8 cellular contexts compared by ENCODE assay signal in genomic region chr19:507286-508203, GRCh38. TPM values are rescaled to one million over a fixed set of nuclear protein-coding genes. Genes with fewer than 3 reads are reported as not detected.
A peak's percentile ranks its signal among the peaks of the same experiment; 100 is the strongest.
DNase-seq lines count a peak whose midpoint lies in the region; ATAC-seq and TF ChIP-seq lines count a peak whose summit lies in the region.

TSS of gene TPGS1 (plus strand) at chr19:507497. CDS start at chr19:507507, 10 bp downstream.

- peak within 1 kb of the TSS; percentile 97 for H3K4me3 Mint-ChIP-seq in glutamatergic neuron (ENCODE audit: unreplicated experiment)

- peak within 1 kb of the TSS; percentile 84 for H3K4me3 ChIP-seq in GM23248
- peak within 1 kb of the TSS; percentile 94 for H3K4me3 ChIP-seq in ovary
- H3K4me3 ChIP-seq in thyroid gland (replicated peaks in 1 of 3), result peak within 1 kb of the TSS; percentile 69 to 99 (median 84)

- H3K79me2 ChIP-seq in GM23248 (ENCODE audit: insufficient read depth), result peaks cover 13% of the 10 kb centered on the region

- peaks cover 12% of the 10 kb centered on the region for H3K27me3 Mint-ChIP-seq in glutamatergic neuron (ENCODE audit: unreplicated experiment)

- H3K9ac ChIP-seq in GM23248, result peak within 1 kb of the TSS; percentile 89

- peak within 1 kb of the TSS; percentile 91 for H3K4me2 ChIP-seq in GM23248 (ENCODE audit: unreplicated experiment)

- no peaks in the 10 kb centered on the region for H3F3A ChIP-seq in GM23248 (ENCODE audit: insufficient read depth)

- no peaks in the 10 kb centered on the region for H3K36me3 ChIP-seq in GM23248 (ENCODE audit: low read depth)
- H3K36me3 ChIP-seq in ovary, result no peaks in the 10 kb centered on the region
- no peaks in the 10 kb centered on the region for H3K36me3 ChIP-seq in thyroid gland

- H3K4me1 ChIP-seq in GM23248 (ENCODE audit: insufficient read depth), result no peaks in the 10 kb centered on the region; the same call in 1 of the 2 replicates
- H3K4me1 ChIP-seq in ovary (ENCODE audit: insufficient read depth), result peaks cover 6% of the 10 kb centered on the region
- H3K4me1 ChIP-seq in thyroid gland, result peaks cover 20 to 22% of the 10 kb centered on the region in 2 donors

- peak within 1 kb of the TSS; percentile 96 for H2AFZ ChIP-seq in GM23248

- H4K20me1 ChIP-seq in GM23248 (ENCODE audit: insufficient read depth), result no peaks in the 10 kb centered on the region

- no peaks in the 10 kb centered on the region for H3K27me3 ChIP-seq in GM23248 (replicated peaks; ENCODE audit: insufficient read depth)
- H3K27me3 ChIP-seq in ovary, result no peaks in the 10 kb centered on the region
- no peaks in the 10 kb centered on the region for H3K27me3 ChIP-seq in thyroid gland

- H3K27ac Mint-ChIP-seq in activated naive CD4-positive, alpha-beta T cell treated with anti-CD3 and anti-CD28 coated beads, Interleukin-2, amount 50 U/mL, for 72 hours, result peak within 1 kb of the TSS; percentile 98 to 100
- H3K27ac Mint-ChIP-seq in glutamatergic neuron (ENCODE audit: unreplicated experiment), result peak within 1 kb of the TSS; percentile 100

- TF ChIP-seq POLR2A in ovary (IDR thresholded peaks at IDR 0.05), result no peak
- peak in 1 of 2 donors; percentile 36 for TF ChIP-seq POLR2A in thyroid gland (IDR thresholded peaks at IDR 0.05)

- in situ Hi-C loops in G401 (cut with HindIII; ENCODE audit: low sequenced_read_pairs), result no loop called here
- in situ Hi-C loops in GM23248 (cut with MboI), result no loop called here

- 0 to 1% methylated on average over 64 to 71 of the region's 81 CpGs for WGBS in GM23248 (ENCODE audit: low coverage in 1 of 2, low lambda C conversion rate in 2 of 2, missing lambda C conversion rate in 2 of 2), 2 experiments
- 0 to 1% (median 0%) methylated on average over 63 to 81 of the region's 81 CpGs for WGBS in ovary, 3 donors
- WGBS in thyroid gland, 2 donors, result 1 to 2% methylated on average over 12 to 33 of the region's 81 CpGs

- H3K9me3 ChIP-seq in GM23248 (ENCODE audit: low read depth), result no peaks in the 10 kb centered on the region
- H3K9me3 ChIP-seq in ovary, result no peaks in the 10 kb centered on the region
- no peaks in the 10 kb centered on the region for H3K9me3 ChIP-seq in thyroid gland

- ATAC-seq in SK-N-SH treated with all-trans-retinoic acid at 6 μM for 48 hours, result peak; percentile 93
- peak; percentile 58 to 68 for ATAC-seq in activated naive CD4-positive, alpha-beta T cell treated with anti-CD3 and anti-CD28 coated beads, Interleukin-2, amount 50 U/mL, for 72 hours

- H3K9me2 ChIP-seq in GM23248 (ENCODE audit: insufficient read depth), result no peaks in the 10 kb centered on the region

- peaks cover 6% of the 10 kb centered on the region for H3K4me1 Mint-ChIP-seq in glutamatergic neuron (ENCODE audit: low read depth, unreplicated experiment)

- intact Hi-C loops in ovary (cut with DNase I), result no loop called here
- intact Hi-C loops in thyroid gland (cut with DNase I), result no loop called here

- H3K36me3 Mint-ChIP-seq in activated naive CD4-positive, alpha-beta T cell treated with anti-CD3 and anti-CD28 coated beads, Interleukin-2, amount 50 U/mL, for 72 hours, result peaks cover 0 to 15% of the 10 kb centered on the region in 2 donors
- no peaks in the 10 kb centered on the region for H3K36me3 Mint-ChIP-seq in glutamatergic neuron (ENCODE audit: unreplicated experiment)

- DNase-seq in G401 (ENCODE audit: low spot score), result peak; percentile 82
- peak; percentile 91 for DNase-seq in GM23248
- DNase-seq in LHCN-M2 (ENCODE audit: low read depth), result peak; percentile 100
- DNase-seq in activated naive CD4-positive, alpha-beta T cell treated with anti-CD3 and anti-CD28 coated beads, Interleukin-2, amount 50 U/mL, for 72 hours (ENCODE audit: low spot score in 2 of 2), result peak; percentile 78 to 92
- DNase-seq in glutamatergic neuron, result peak; percentile 89
- peak; percentile 63 to 95 (median 76) for DNase-seq in ovary
- peak; percentile 63 to 71 for DNase-seq in thyroid gland

- H3K27ac ChIP-seq in GM23248 (peak within 1 kb of the TSS; percentile 70), ovary (peak within 1 kb of the TSS; percentile 70 to 94), thyroid gland (peak within 1 kb of the TSS; percentile 77 to 87 (median 86))

- H3K9me3 Mint-ChIP-seq in activated naive CD4-positive, alpha-beta T cell treated with anti-CD3 and anti-CD28 coated beads, Interleukin-2, amount 50 U/mL, for 72 hours, result no peaks in the 10 kb centered on the region
- H3K9me3 Mint-ChIP-seq in glutamatergic neuron (ENCODE audit: unreplicated experiment), result peaks cover 10% of the 10 kb centered on the region

- TF ChIP-seq EP300 in ovary (IDR thresholded peaks at IDR 0.05), result peak; percentile 61

- TF ChIP-seq CTCF in glutamatergic neuron (IDR thresholded peaks at IDR 0.05; ENCODE audit: partially characterized antibody, unreplicated experiment) (no peak), ovary (IDR thresholded peaks at IDR 0.05) (peak in 1 of 3 donors; percentile 19), thyroid gland (IDR thresholded peaks at IDR 0.05) (peak in 1 of 6 experiments; percentile 26)

TF ChIP-seq in SK-N-SH treated with all-trans-retinoic acid at 6 μM for 48 hours, 23 proteins besides CTCF, POLR2A, EP300 and RAD21 (continues in another document):
- TF ChIP-seq ZFP30 (CRISPR knock-in tag; IDR thresholded peaks at IDR 0.05) (no peak), ARNTL (CRISPR knock-in tag; IDR thresholded peaks at IDR 0.05; ENCODE audit: borderline replicate concordance, low read depth) (no peak), ZNF70 (CRISPR knock-in tag; IDR thresholded peaks at IDR 0.05) (no peak), GLIS3 (CRISPR knock-in tag; IDR thresholded peaks at IDR 0.05) (0 out of 2 replicates have a peak, but pooled peaks have one; percentile 25), BACH2 (CRISPR knock-in tag; IDR thresholded peaks at IDR 0.05; ENCODE audit: borderline replicate concordance) (no peak), CREB5 (CRISPR knock-in tag; IDR thresholded peaks at IDR 0.05; ENCODE audit: low read depth) (no peak), ZNF565 (CRISPR knock-in tag; conservative IDR thresholded peaks at IDR 0.05; ENCODE audit: low read depth) (no peak; the same call in 1 of the 2 replicates), CSDC2 (CRISPR knock-in tag; IDR thresholded peaks at IDR 0.05) (peak; percentile 49; the same call in 1 of the 2 replicates), POU6F1 (CRISPR knock-in tag; IDR thresholded peaks at IDR 0.05; ENCODE audit: borderline replicate concordance, low read depth) (no peak), PPARA (CRISPR knock-in tag; IDR thresholded peaks at IDR 0.05; ENCODE audit: borderline replicate concordance) (no peak), CSRNP3 (CRISPR knock-in tag; IDR thresholded peaks at IDR 0.05) (no peak), ZFP3 (CRISPR knock-in tag; IDR thresholded peaks at IDR 0.05) (peak; percentile 40; the same call in 1 of the 2 replicates), SNAI2 (CRISPR knock-in tag; IDR thresholded peaks at IDR 0.05) (peak; percentile 74), ZNF8 (CRISPR knock-in tag; IDR thresholded peaks at IDR 0.05) (no peak), RARB (CRISPR knock-in tag; IDR thresholded peaks at IDR 0.05) (no peak), TCF4 (CRISPR knock-in tag; IDR thresholded peaks at IDR 0.05; ENCODE audit: borderline replicate concordance) (no peak), ISL1 (CRISPR knock-in tag; IDR thresholded peaks at IDR 0.05) (no peak)

RNA-seq across cellular contexts. Expression of gene TPGS1, which starts in this region (rescaled TPM):
- total RNA-seq in G401 (2014; rRNA removed; shearing (Covaris generic)), result 89.0 and 129 TPM in 2 replicates
- total RNA-seq in GM23248 (2014; rRNA removed; shearing (Covaris generic)), result 60.5 and 72.2 TPM in 2 replicates
- polyA plus RNA-seq in GM23248 (2016; fragmentation: Nextera tagmentation; extraction: Ambion mirVana) (18.9 and 22.0 TPM in 2 replicates), ovary (10 to 100 TPM in 1 of 2 donors, under 1 TPM in 1; 0.12 to 24.7 TPM)
- total RNA-seq in LHCN-M2 (2014; rRNA removed) (84.8 and 85.9 TPM in 2 replicates), glutamatergic neuron (ENCODE audit: unreplicated experiment) (20.0 TPM), ovary (10 to 100 TPM; 18.6 to 93.3 (median 27.4) TPM), thyroid gland (100 to 1,000 TPM in 2 of 4 donors, 10 to 100 TPM in 2; 50.8 to 147 (median 99.6) TPM)
- polyA plus RNA-seq in LHCN-M2 (2012), result 19.2 TPM
- 10 to 100 TPM in 1 of 2 donors, 1 to 10 TPM in 1; 5.9 to 10.2 TPM for total RNA-seq in activated naive CD4-positive, alpha-beta T cell treated with anti-CD3 and anti-CD28 coated beads, Interleukin-2, amount 50 U/mL, for 72 hours

Comparison
In these comparisons a context has a peak if more than half of its experiments do, and no peak if none do; other contexts are left out.
1. Peak in every context shown above with its lines: DNase-seq, ATAC-seq, H3K4me3 ChIP-seq and H3K27ac ChIP-seq.